8 cellular contexts compared by ENCODE assay signal in the genomic region with DNA sequence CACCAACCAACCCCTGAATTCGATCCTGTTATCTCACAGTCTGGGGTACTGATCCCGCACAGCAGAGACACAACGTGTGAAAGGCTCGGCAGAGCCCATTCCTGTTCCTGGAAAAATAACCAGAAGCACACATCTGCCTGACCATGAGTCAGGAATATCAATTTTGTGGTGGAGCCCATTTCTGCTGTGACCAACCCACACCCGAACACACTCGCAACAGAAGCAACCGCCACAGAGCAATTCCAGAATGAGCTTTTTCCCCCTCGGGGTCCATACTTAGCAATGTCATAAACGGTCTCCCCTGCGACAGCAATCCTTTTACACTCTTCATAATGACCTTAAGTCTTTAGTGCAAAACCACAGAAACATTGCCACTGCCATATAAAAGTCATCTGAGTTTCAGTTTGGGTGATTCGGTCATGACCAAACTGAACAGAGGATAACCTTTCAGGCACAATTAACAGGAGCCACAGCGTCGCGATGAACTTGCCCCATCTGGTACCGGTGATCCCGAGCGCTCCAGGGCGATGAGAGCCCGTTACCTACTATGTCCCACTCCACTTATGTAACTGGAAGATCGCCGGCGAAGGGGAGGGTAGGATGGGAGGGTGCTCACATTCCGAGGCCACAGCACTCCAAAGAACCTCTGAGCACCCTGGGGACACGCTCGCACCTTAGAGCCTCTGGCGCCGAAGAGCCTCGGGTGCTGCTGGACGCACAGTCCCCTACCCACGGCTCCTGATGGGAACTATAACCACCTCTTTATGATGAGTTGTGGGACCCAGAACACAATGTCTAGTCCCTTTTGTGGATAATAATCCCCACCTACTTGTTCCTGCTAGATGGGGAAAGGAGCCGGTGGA. TPM values are rescaled to one million over a fixed set of nuclear protein-coding genes. Genes with fewer than 3 reads are reported as not detected.
A peak's percentile ranks its signal among the peaks of the same experiment; 100 is the strongest.
DNase-seq lines count a peak whose midpoint lies in the region; ATAC-seq and TF ChIP-seq lines count a peak whose summit lies in the region.

No MANE protein-coding gene starts in this region.

- CTCF ChIA-PET in AG04449 (lab: Yijun Ruan, JAX): interaction anchor here (1.0 kb wide), 1 partner anchor 82 kb away, joined by 4 read pairs; no protein-coding TSS in a partner anchor

- H3K27ac ChIP-seq in WERI-Rb-1: peak overlapping the region; percentile 94

- ATAC-seq in naive thymus-derived CD8-positive, alpha-beta T cell: no peak
- no peak for ATAC-seq in HG02884 (IDR thresholded peaks at IDR 0.05; ENCODE audit: unreplicated experiment)

- H3K4me1 Mint-ChIP-seq in naive thymus-derived CD8-positive, alpha-beta T cell: peaks cover 11 to 57% (median 43%) of the 10 kb centered on the region in 4 donors

- peak; percentile 13 for TF ChIP-seq POLR2A in erythroblast (IDR thresholded peaks at IDR 0.05; ENCODE audit: low read length)

- peaks cover 11% of the 10 kb centered on the region for H3K36me3 ChIP-seq in WERI-Rb-1

- H3K27ac Mint-ChIP-seq in naive thymus-derived CD8-positive, alpha-beta T cell: peak overlapping the region; percentile 92 to 99 (median 96)

- H3K9me3 Mint-ChIP-seq in naive thymus-derived CD8-positive, alpha-beta T cell: no peaks in the 10 kb centered on the region

- H3K4me3 Mint-ChIP-seq in naive thymus-derived CD8-positive, alpha-beta T cell: peak overlapping the region; percentile 90 to 97 (median 94)

- H3K9me3 ChIP-seq in WERI-Rb-1 (ENCODE audit: severe bottlenecking): no peaks in the 10 kb centered on the region

- DNase-seq in AG04449 (ENCODE audit: low read depth, low spot score) (no peak), GM20000 (ENCODE audit: low spot score) (peak; percentile 22), WERI-Rb-1 (peak; percentile 29), erythroblast (lab: John Stamatoyannopoulos, UW) (peak; percentile 39 to 66), SKM-1 treated with dmso at 0.1 percent for 144 hours (lab: John Stamatoyannopoulos, UW; ENCODE audit: unreplicated experiment) (no peak), H4 (ENCODE audit: low spot score) (no peak)
- peak in 2 of 10 donors; percentile 13 to 19 for DNase-seq in naive thymus-derived CD8-positive, alpha-beta T cell

- H3K36me3 Mint-ChIP-seq in naive thymus-derived CD8-positive, alpha-beta T cell: no peaks in the 10 kb centered on the region

- H3K27me3 ChIP-seq in WERI-Rb-1 (ENCODE audit: insufficient read depth, low read depth, severe bottlenecking): peaks cover 10% of the 10 kb centered on the region

- no peaks in the 10 kb centered on the region for H3K27me3 Mint-ChIP-seq in naive thymus-derived CD8-positive, alpha-beta T cell

- TF ChIP-seq CTCF in AG04449 (IDR thresholded peaks at IDR 0.05; ENCODE audit: insufficient read depth, low read length, missing control alignments) (no peak), GM20000 (IDR thresholded peaks at IDR 0.05; ENCODE audit: extremely low read depth, missing control alignments) (no peak), WERI-Rb-1 (IDR thresholded peaks at IDR 0.05; ENCODE audit: low read depth, low read length) (no peak)

- POLR2A ChIA-PET in AG04449 (lab: Yijun Ruan, JAX): interaction anchor here (0.6 kb wide), 1 partner anchor 14 kb away, joined by 4 read pairs; no protein-coding TSS in a partner anchor
- POLR2A ChIA-PET in naive thymus-derived CD8-positive, alpha-beta T cell (lab: Charles Lee): interaction anchor here (0.5 to 1.8 kb wide), 11 partner anchors 13 to 302 kb away, joined by 3 to 7 read pairs (median 4); a partner anchor contains a TSS

- H3K4me3 ChIP-seq in AG04449 (ENCODE audit: low read depth, low read length) (peak overlapping the region; percentile 67), WERI-Rb-1 (ENCODE audit: low read depth, low read length) (peak overlapping the region; percentile 64)

RNA-seq across cellular contexts. Expression of a gene that starts 1.1 kb away (rescaled TPM):
- 10 to 100 TPM; 87.7 to 88.3 TPM for total RNA-seq in naive thymus-derived CD8-positive, alpha-beta T cell
- polyA plus RNA-seq in naive thymus-derived CD8-positive, alpha-beta T cell: 10 to 100 TPM; 12.0 to 22.2 (median 12.2) TPM
- 24.9 and 28.3 TPM in 2 replicates for total RNA-seq in H4 (2014; rRNA removed; shearing (Covaris generic))

RNA-seq across cellular contexts. Expression of a gene that starts 47.7 kb away (rescaled TPM):
- not detected for total RNA-seq in naive thymus-derived CD8-positive, alpha-beta T cell
- not detected for polyA plus RNA-seq in naive thymus-derived CD8-positive, alpha-beta T cell
- total RNA-seq in H4 (2014; rRNA removed; shearing (Covaris generic)): not detected in 2 replicates

Comparison
In these comparisons a context has a peak if more than half of its experiments do, and no peak if none do; other contexts are left out.
1. DNase-seq: peak in GM20000 (single experiment), WERI-Rb-1 (single experiment) and erythroblast (2 of 2); none in AG04449 (single experiment), SKM-1 treated with dmso at 0.1 percent for 144 hours (single experiment) and H4 (single experiment).